In genomic region chr18:3603460-3604259, GRCh38 we compare ENCODE assay signal across 8 cellular contexts.
DNase-seq lines count a peak whose midpoint lies in the region; ATAC-seq, FAIRE-seq and TF ChIP-seq lines count a peak whose summit lies in the region.

No MANE protein-coding gene starts in this region.

- CTCF ChIA-PET in OCI-LY7 (lab: Charles Lee; ENCODE audit: unreplicated experiment), result interaction anchor here (0.7 to 1.3 kb wide), 4 partner anchors 61 to 149 kb away, joined by 3 to 5 read pairs (median 3); no protein-coding TSS in a partner anchor

- no peaks in the 10 kb centered on the region for H3K9me2 ChIP-seq in OCI-LY7 (ENCODE audit: insufficient read depth, low read length)

- peak; percentile 47 for FAIRE-seq in bronchial epithelial cell (lab: Jason Lieb, UNC)

- peaks cover 51% of the 10 kb centered on the region for H3K4me1 ChIP-seq in OCI-LY7 (ENCODE audit: insufficient read depth, low read length, poor library complexity, severe bottlenecking)
- H3K4me1 ChIP-seq in smooth muscle cell (ENCODE audit: low read depth), result peaks cover 39% of the 10 kb centered on the region

- DNase-seq in CD14-positive monocyte (ENCODE audit: low spot score), result peak; percentile 79
- peak; percentile 96 for DNase-seq in HFFc6
- DNase-seq in OCI-LY7 (ENCODE audit: low spot score), result peak; percentile 43
- DNase-seq in bronchial epithelial cell (ENCODE audit: low read depth), result peak; percentile 97
- DNase-seq in iPS-NIHi11 (ENCODE audit: low spot score), result peak; percentile 66
- DNase-seq in smooth muscle cell (lab: John Stamatoyannopoulos, UW; ENCODE audit: unreplicated experiment), result peak; percentile 7

- H3K9ac ChIP-seq in smooth muscle cell (ENCODE audit: low read depth), result peak overlapping the region; percentile 91

- no peaks in the 10 kb centered on the region for H3K9me3 ChIP-seq in OCI-LY7 (ENCODE audit: low read length)
- no peaks in the 10 kb centered on the region for H3K9me3 ChIP-seq in smooth muscle cell (replicated peaks; ENCODE audit: low read depth)

- ATAC-seq in HG02798 (IDR thresholded peaks at IDR 0.05; ENCODE audit: poor library complexity, unreplicated experiment) (no peak), GM18520 (IDR thresholded peaks at IDR 0.05; ENCODE audit: unreplicated experiment) (no peak)

- no peaks in the 10 kb centered on the region for H4K20me1 ChIP-seq in OCI-LY7 (ENCODE audit: insufficient read depth, low read length)
- no peaks in the 10 kb centered on the region for H4K20me1 ChIP-seq in smooth muscle cell (ENCODE audit: low read depth)

- peak overlapping the region; percentile 70; the same call in 1 of the 2 replicates for H2AFZ ChIP-seq in OCI-LY7 (ENCODE audit: low read length)
- no peak overlapping the region for H2AFZ ChIP-seq in smooth muscle cell (ENCODE audit: low read depth)

- H3K4me2 ChIP-seq in OCI-LY7 (ENCODE audit: low read length) (peak overlapping the region; percentile 73), smooth muscle cell (peak overlapping the region; percentile 95)

- H3K27ac Mint-ChIP-seq in CD14-positive monocyte (no peak overlapping the region), HFFc6 (no peak overlapping the region)

- H3K27ac ChIP-seq in OCI-LY7 (ENCODE audit: low read depth, low read length, poor library complexity, severe bottlenecking) (peak overlapping the region; percentile 77), smooth muscle cell (ENCODE audit: low read depth) (peak overlapping the region; percentile 99)

- H3K27me3 Mint-ChIP-seq in CD14-positive monocyte (ENCODE audit: low read depth in 3 of 3) (no peaks in the 10 kb centered on the region), HFFc6 (ENCODE audit: insufficient read depth) (no peaks in the 10 kb centered on the region)

- intact Hi-C loops in CD14-positive monocyte (cut with micrococcal nuclease) (loop anchor here (1.0 to 10.0 kb wide), 3 partner anchors 8 to 141 kb away; no protein-coding TSS in a partner anchor), OCI-LY7 (cut with micrococcal nuclease; ENCODE audit: unreplicated experiment) (no loop called here)

- H3K36me3 Mint-ChIP-seq in CD14-positive monocyte (no peaks in the 10 kb centered on the region), HFFc6 (ENCODE audit: low read depth) (peaks cover 10% of the 10 kb centered on the region; the same call in 1 of the 2 replicates)

- BruUV-seq in OCI-LY7 (replicated peaks; lab: Mats Ljungman, UMichigan), result TSS peak; percentile 24

- peaks cover 3% of the 10 kb centered on the region for H3K4me1 Mint-ChIP-seq in CD14-positive monocyte
- no peaks in the 10 kb centered on the region; the same call in 1 of the 2 replicates for H3K4me1 Mint-ChIP-seq in HFFc6 (ENCODE audit: low read depth)

- no peak for TF ChIP-seq CTCF in CD14-positive monocyte (IDR thresholded peaks at IDR 0.05)
- no peak for TF ChIP-seq CTCF in HFFc6 (IDR thresholded peaks at IDR 0.05)
- no peak for TF ChIP-seq CTCF in OCI-LY7 (conservative IDR thresholded peaks at IDR 0.05; ENCODE audit: low read length)
- TF ChIP-seq CTCF in bronchial epithelial cell (IDR thresholded peaks at IDR 0.05; ENCODE audit: insufficient read depth, low read length, severe bottlenecking), result no peak
- TF ChIP-seq CTCF in smooth muscle cell (IDR thresholded peaks at IDR 0.05; ENCODE audit: borderline replicate concordance, insufficient read depth, poor library complexity, severe bottlenecking), result no peak

- peaks cover 6% of the 10 kb centered on the region; the same call in 1 of the 2 replicates for H3K79me2 ChIP-seq in OCI-LY7 (ENCODE audit: insufficient read depth, low read depth, low read length)
- H3K79me2 ChIP-seq in smooth muscle cell (ENCODE audit: low read depth), result peaks cover 12% of the 10 kb centered on the region

- H3F3A ChIP-seq in smooth muscle cell (ENCODE audit: low read depth), result peaks cover 41% of the 10 kb centered on the region

- H3K4me3 ChIP-seq in OCI-LY7 (ENCODE audit: low read depth, low read length, poor library complexity, severe bottlenecking), result peak overlapping the region; percentile 60
- peak overlapping the region; percentile 49 for H3K4me3 ChIP-seq in bronchial epithelial cell (ENCODE audit: low read depth, low read length)
- H3K4me3 ChIP-seq in smooth muscle cell, result peak overlapping the region; percentile 46

- WGBS in smooth muscle cell (ENCODE audit: low lambda C conversion rate), result under 1% methylated on average over 12 of the region's 12 CpGs

- H3K27me3 ChIP-seq in bronchial epithelial cell (ENCODE audit: control insufficient read depth, insufficient read depth, low read length) (no peaks in the 10 kb centered on the region), smooth muscle cell (ENCODE audit: low read depth) (no peaks in the 10 kb centered on the region)

- H3K36me3 ChIP-seq in OCI-LY7 (ENCODE audit: insufficient read depth, low read length) (no peaks in the 10 kb centered on the region), bronchial epithelial cell (ENCODE audit: control insufficient read depth, insufficient read depth, low read length) (no peaks in the 10 kb centered on the region), smooth muscle cell (ENCODE audit: low read depth) (no peaks in the 10 kb centered on the region)

- POLR2A ChIA-PET in OCI-LY7 (lab: Charles Lee), result interaction anchor here (0.6 to 2.4 kb wide), 16 partner anchors 8 to 423 kb away, joined by 3 to 25 read pairs (median 4); no protein-coding TSS in a partner anchor

- H3K9me3 Mint-ChIP-seq in CD14-positive monocyte, result no peaks in the 10 kb centered on the region
- H3K9me3 Mint-ChIP-seq in HFFc6, result no peaks in the 10 kb centered on the region

- H3K4me3 Mint-ChIP-seq in CD14-positive monocyte (no peak overlapping the region), HFFc6 (no peak overlapping the region)

Comparison
In these comparisons a context has a peak if more than half of its experiments do, and no peak if none do; other contexts are left out.
1. DNase-seq: peak in every context shown above with its lines; median percentile 97 in bronchial epithelial cell; 96 in HFFc6; 79 in CD14-positive monocyte; 66 in iPS-NIHi11; 43 in OCI-LY7; 7 in smooth muscle cell.